Comparison of ENCODE assay signal across 8 cellular contexts in genomic region chr12:6766651-6767300, GRCh38. TPM values are rescaled to one million over a fixed set of nuclear protein-coding genes. Genes with fewer than 3 reads are reported as not detected.
DNase-seq lines count a peak whose midpoint lies in the region; ATAC-seq and TF ChIP-seq lines count a peak whose summit lies in the region.

No MANE protein-coding gene starts in this region.

- CTCF ChIA-PET in IMR-90 (lab: Yijun Ruan, JAX) = interaction anchor here (0.6 to 3.2 kb wide), 4 partner anchors 11 to 58 kb away, joined by 3 to 27 read pairs (median 4); partner anchors contain the start of genes CD4 and MLF2

- H3K9me3 ChIP-seq in IMR-90 (ENCODE audit: control insufficient read depth, insufficient read depth, low read length) (no peaks in the 10 kb centered on the region), SJCRH30 (replicated peaks) (no peaks in the 10 kb centered on the region), left ventricle myocardium inferior (replicated peaks) (no peaks in the 10 kb centered on the region), parathyroid adenoma (ENCODE audit: control insufficient read depth, low read length) (no peaks in the 10 kb centered on the region)

- H3K4ac ChIP-seq in IMR-90 (ENCODE audit: low read depth, low read length) = peak overlapping the region; percentile 93

- no peaks in the 10 kb centered on the region for H3K27me3 ChIP-seq in IMR-90 (ENCODE audit: control insufficient read depth, insufficient read depth, low read length)
- H3K27me3 ChIP-seq in SJCRH30 = no peaks in the 10 kb centered on the region
- H3K27me3 ChIP-seq in left ventricle myocardium inferior (ENCODE audit: low read depth) = no peaks in the 10 kb centered on the region
- H3K27me3 ChIP-seq in parathyroid adenoma (ENCODE audit: control insufficient read depth, insufficient read depth, low read length) = no peaks in the 10 kb centered on the region

- peak overlapping the region; percentile 49 for H3K18ac ChIP-seq in IMR-90 (ENCODE audit: low read depth, low read length)

- peak; percentile 48 for ATAC-seq in GM21360 (IDR thresholded peaks at IDR 0.05; ENCODE audit: unreplicated experiment)
- peak; percentile 38 for ATAC-seq in IMR-90 (ENCODE audit: low read depth)

- peak; percentile 51 for TF ChIP-seq RAD21 in IMR-90 (IDR thresholded peaks at IDR 0.05; ENCODE audit: low read length)

- H3K23ac ChIP-seq in IMR-90 (ENCODE audit: low read depth, low read length) = peak overlapping the region; percentile 97

- intact Hi-C loops in IMR-90 (cut with micrococcal nuclease) = loop anchor here (10.0 kb wide), 1 partner anchor 152 kb away; no protein-coding TSS in a partner anchor
- intact Hi-C loops in left ventricle myocardium inferior (cut with micrococcal nuclease) = no loop called here

- TF ChIP-seq POLR2A in IMR-90 (IDR thresholded peaks at IDR 0.05; ENCODE audit: low read depth, low read length) = no peak

- H3K27ac ChIP-seq in IMR-90 (ENCODE audit: insufficient read depth, low read length) (peak overlapping the region; percentile 79), SJCRH30 (no peak overlapping the region), left ventricle myocardium inferior (replicated peaks) (peak overlapping the region; percentile 97), parathyroid adenoma (peak overlapping the region; percentile 91)

- BruUV-seq in IMR-90 (replicated peaks; lab: Mats Ljungman, UMichigan) = no TSS peak

- peak overlapping the region; percentile 85 for H2AFZ ChIP-seq in IMR-90 (replicated peaks; ENCODE audit: low read length, poor library complexity)
- H2AFZ ChIP-seq in parathyroid adenoma = peak overlapping the region; percentile 28

- POLR2A ChIA-PET in IMR-90 (lab: Charles Lee; ENCODE audit: unreplicated experiment) = interaction anchor here (0.6 to 2.5 kb wide), 6 partner anchors 8 to 254 kb away, joined by 3 to 21 read pairs (median 4); partner anchors contain the start of genes GPR162 and MLF2

- H4K91ac ChIP-seq in IMR-90 (ENCODE audit: insufficient read depth, low read depth, low read length) = peak overlapping the region; percentile 74

- H3K79me1 ChIP-seq in IMR-90 (ENCODE audit: low read depth in 1 of 2, low read length in 2 of 2) = peaks cover 25 to 69% of the 10 kb centered on the region in 2 experiments

- peak overlapping the region; percentile 83 for H3K4me2 ChIP-seq in IMR-90 (ENCODE audit: low read depth, low read length)
- H3K4me2 ChIP-seq in parathyroid adenoma (ENCODE audit: low read length) = peak overlapping the region; percentile 69

- 0 out of 2 replicates have a peak overlapping the region, but pooled peaks have one; percentile 79 for H3K56ac ChIP-seq in IMR-90 (ENCODE audit: extremely low read depth, insufficient read depth, low read length)

- H3K79me2 ChIP-seq in parathyroid adenoma = peaks cover 5% of the 10 kb centered on the region

- peaks cover 23% of the 10 kb centered on the region for H3K9me1 ChIP-seq in IMR-90 (ENCODE audit: insufficient read depth, low read length)

- no peak overlapping the region for H2BK20ac ChIP-seq in IMR-90 (ENCODE audit: low read depth, low read length)

- H3K4me3 ChIP-seq in IMR-90 (ENCODE audit: insufficient read depth, low read depth, low read length) (peak overlapping the region; percentile 67), SJCRH30 (peak overlapping the region; percentile 78), left ventricle myocardium inferior (peak overlapping the region; percentile 92), parathyroid adenoma (ENCODE audit: low read depth, low read length) (peak overlapping the region; percentile 71)

- in situ Hi-C loops in IMR-90 (cut with MboI; ENCODE audit: low sequenced_read_pairs) = no loop called here

- peak overlapping the region in 1 of 2 experiments; percentile 35; a peak in 2 of 4 replicates for H4K8ac ChIP-seq in IMR-90 (ENCODE audit: low read depth in 2 of 2, low read length in 2 of 2)

- dilution Hi-C loops in IMR-90 (cut with HindIII; ENCODE audit: low sequenced_read_pairs, unreplicated experiment) = no loop called here

- no peak overlapping the region for H2BK15ac ChIP-seq in IMR-90 (ENCODE audit: low read depth, low read length)

- TF ChIP-seq CTCF in IMR-90 (conservative IDR thresholded peaks at IDR 0.05; ENCODE audit: low read depth, low read length) (peak; percentile 84), left ventricle myocardium inferior (IDR thresholded peaks at IDR 0.05; ENCODE audit: borderline replicate concordance) (peak; percentile 88), parathyroid adenoma (IDR thresholded peaks at IDR 0.05) (peak; percentile 76)

- peaks cover 35% of the 10 kb centered on the region for H4K20me1 ChIP-seq in IMR-90 (ENCODE audit: insufficient read depth, low read length)

- H2AK5ac ChIP-seq in IMR-90 (ENCODE audit: low read depth, low read length) = peak overlapping the region; percentile 86

- H3K9ac ChIP-seq in IMR-90 (ENCODE audit: low read depth, low read length) (peak overlapping the region; percentile 73), parathyroid adenoma (peak overlapping the region; percentile 97)

- peak overlapping the region; percentile 59; the same call in 1 of the 2 replicates for H2BK120ac ChIP-seq in IMR-90 (ENCODE audit: low read depth, low read length)

- 0% methylated on average over 65 of the region's 86 CpGs; no CpG with 5 or more reads in 1 of the 2 experiments for WGBS in IMR-90 (ENCODE audit: extremely low coverage in 2 of 2, insufficient read length in 1 of 2), 2 experiments

- peak overlapping the region; percentile 59 for H2BK5ac ChIP-seq in IMR-90 (ENCODE audit: low read depth, low read length, poor library complexity, severe bottlenecking)

- peaks cover 17% of the 10 kb centered on the region for H3K36me3 ChIP-seq in IMR-90 (ENCODE audit: control insufficient read depth, insufficient read depth, low read length)
- no peaks in the 10 kb centered on the region for H3K36me3 ChIP-seq in SJCRH30
- peaks cover 13% of the 10 kb centered on the region for H3K36me3 ChIP-seq in left ventricle myocardium inferior
- H3K36me3 ChIP-seq in parathyroid adenoma (ENCODE audit: control insufficient read depth, insufficient read depth, low read length) = no peaks in the 10 kb centered on the region

- peak overlapping the region; percentile 52 for H4K5ac ChIP-seq in IMR-90 (ENCODE audit: low read depth, low read length)

- peak; percentile 20 for DNase-seq in DMS153 (lab: John Stamatoyannopoulos, UW)
- peak; percentile 64 for DNase-seq in IMR-90
- DNase-seq in SJCRH30 = peak; percentile 68 to 76
- peak in 38 of 56 donors; percentile 18 to 76 (median 47) for DNase-seq in amygdala (lab: John Stamatoyannopoulos, UW)
- DNase-seq in left ventricle myocardium inferior = peak; percentile 85
- DNase-seq in SHP77 treated with DMSO at 0.1 percent for 48 hours (lab: John Stamatoyannopoulos, UW) = no peak

- peak overlapping the region; percentile 90 for H3K14ac ChIP-seq in IMR-90 (replicated peaks; ENCODE audit: low read depth, low read length)

- H3K4me1 ChIP-seq in IMR-90 (ENCODE audit: control insufficient read depth, insufficient read depth, low read length) (peaks cover 22% of the 10 kb centered on the region), SJCRH30 (peaks cover 26% of the 10 kb centered on the region), left ventricle myocardium inferior (peaks cover 68% of the 10 kb centered on the region), parathyroid adenoma (peaks cover 42% of the 10 kb centered on the region)

- peak overlapping the region; percentile 98 for H2AK9ac ChIP-seq in IMR-90 (replicated peaks; ENCODE audit: low read depth, low read length, poor library complexity)

TF ChIP-seq in IMR-90, 13 proteins besides CTCF, POLR2A, EP300 and RAD21:
- TF ChIP-seq MXI1 (IDR thresholded peaks at IDR 0.05; ENCODE audit: borderline replicate concordance, low read depth, low read length) (0 out of 2 replicates have a peak, but pooled peaks have one; percentile 64), SMC3 (IDR thresholded peaks at IDR 0.05; ENCODE audit: low read depth, low read length) (peak; percentile 39), RCOR1 (IDR thresholded peaks at IDR 0.05; ENCODE audit: insufficient replicate concordance, low read length) (no peak), MAZ (IDR thresholded peaks at IDR 0.05; ENCODE audit: borderline replicate concordance, low read depth, low read length) (peak; percentile 87), MAFK (IDR thresholded peaks at IDR 0.05; ENCODE audit: low read depth, low read length) (no peak)
TF ChIP-seq in IMR-90: peak in this region for 3.

RNA-seq across cellular contexts. Expression of gene PTMS, which starts 0.6 kb away (rescaled TPM):
- total RNA-seq in IMR-90 (2012; rRNA removed) = 11.4 and 17.2 TPM in 2 replicates
- 275 and 288 TPM in 2 replicates for polyA plus RNA-seq in IMR-90 (2012; rRNA removed)
- 442 and 548 TPM in 2 replicates for polyA plus RNA-seq in IMR-90 (2012; cell fraction: cytosol; rRNA removed)
- 174 and 202 TPM in 2 replicates for polyA plus RNA-seq in IMR-90 (2012; cell fraction: nucleus; rRNA removed; ENCODE audit: low replicate concordance)
- total RNA-seq in SJCRH30 (2014; rRNA removed; shearing (Covaris generic)) = 84.2 and 89.9 TPM in 2 replicates
- 104 TPM for total RNA-seq in left ventricle myocardium inferior

RNA-seq across cellular contexts. Expression of gene LAG3, which starts 5.5 kb away (rescaled TPM):
- not detected in 2 replicates for total RNA-seq in IMR-90 (2012; rRNA removed)
- polyA plus RNA-seq in IMR-90 (2012; rRNA removed) = 0.41 and 0.66 TPM in 2 replicates
- polyA plus RNA-seq in IMR-90 (2012; cell fraction: cytosol; rRNA removed) = 0.05 and 0.09 TPM in 2 replicates
- 4.4 and 9.6 TPM in 2 replicates for polyA plus RNA-seq in IMR-90 (2012; cell fraction: nucleus; rRNA removed; ENCODE audit: low replicate concordance)
- 0.16 TPM in 1 of 2 replicates, not detected in the other for total RNA-seq in SJCRH30 (2014; rRNA removed; shearing (Covaris generic))
- not detected for total RNA-seq in left ventricle myocardium inferior

RNA-seq across cellular contexts. Expression of gene MLF2, which starts 13.8 kb away (rescaled TPM):
- 236 and 244 TPM in 2 replicates for total RNA-seq in IMR-90 (2012; rRNA removed)
- polyA plus RNA-seq in IMR-90 (2012; rRNA removed) = 359 and 403 TPM in 2 replicates
- polyA plus RNA-seq in IMR-90 (2012; cell fraction: cytosol; rRNA removed) = 225 and 535 TPM in 2 replicates
- 257 and 322 TPM in 2 replicates for polyA plus RNA-seq in IMR-90 (2012; cell fraction: nucleus; rRNA removed; ENCODE audit: low replicate concordance)
- 161 and 175 TPM in 2 replicates for total RNA-seq in SJCRH30 (2014; rRNA removed; shearing (Covaris generic))
- total RNA-seq in left ventricle myocardium inferior = 153 TPM

RNA-seq across cellular contexts. Expression of gene CD4, which starts 22.6 kb away (rescaled TPM):
- 4.2 and 5.7 TPM in 2 replicates for total RNA-seq in IMR-90 (2012; rRNA removed)
- polyA plus RNA-seq in IMR-90 (2012; rRNA removed) = 15.0 and 15.7 TPM in 2 replicates
- polyA plus RNA-seq in IMR-90 (2012; cell fraction: cytosol; rRNA removed) = 11.0 and 13.1 TPM in 2 replicates
- 10.0 and 11.9 TPM in 2 replicates for polyA plus RNA-seq in IMR-90 (2012; cell fraction: nucleus; rRNA removed; ENCODE audit: low replicate concordance)
- not detected in 2 replicates for total RNA-seq in SJCRH30 (2014; rRNA removed; shearing (Covaris generic))
- 7.4 TPM for total RNA-seq in left ventricle myocardium inferior

RNA-seq across cellular contexts. Expression of gene COPS7A, which starts 42.9 kb away (rescaled TPM):
- total RNA-seq in IMR-90 (2012; rRNA removed) (51.4 and 58.8 TPM in 2 replicates), left ventricle myocardium inferior (73.2 TPM)
- polyA plus RNA-seq in IMR-90 (2012; rRNA removed) = 135 and 138 TPM in 2 replicates
- 142 and 155 TPM in 2 replicates for polyA plus RNA-seq in IMR-90 (2012; cell fraction: cytosol; rRNA removed)
- 205 and 256 TPM in 2 replicates for polyA plus RNA-seq in IMR-90 (2012; cell fraction: nucleus; rRNA removed; ENCODE audit: low replicate concordance)
- total RNA-seq in SJCRH30 (2014; rRNA removed; shearing (Covaris generic)) = 34.1 and 35.9 TPM in 2 replicates
